20 cellular contexts compared by ENCODE assay signal in genomic region chr16:75485230-75486013, GRCh38. TPM values are rescaled to one million over a fixed set of nuclear protein-coding genes. Genes with fewer than 3 reads are reported as not detected.
DNase-seq lines count a peak whose midpoint lies in the region; ATAC-seq, FAIRE-seq and TF ChIP-seq lines count a peak whose summit lies in the region.
"Had no signal": no experiment of that assay in that cellular context is flagged by ENCODE, and none has a peak within 500 bp of the region (broad histone marks: within the 10 kb centered on the region; RNA-seq: fewer than 3 reads in every experiment).

No MANE protein-coding gene starts in this region.

- peak; percentile 55 for ATAC-seq in GM21825 (IDR thresholded peaks at IDR 0.05; ENCODE audit: unreplicated experiment)
- peak; percentile 74 to 85 for ATAC-seq in naive B cell (ENCODE audit: low read depth in 2 of 2)
- ATAC-seq in gastroesophageal sphincter = no peak
- ATAC-seq in SK-N-SH treated with all-trans-retinoic acid at 6 μM for 48 hours = no peak
- ATAC-seq: body of pancreas, psoas muscle had no signal

- H3K27me3 Mint-ChIP-seq in naive B cell = peaks cover 0 to 4% (median 4%) of the 10 kb centered on the region in 3 donors

- no peak for TF ChIP-seq EP300 in gastroesophageal sphincter (IDR thresholded peaks at IDR 0.05)

- no peak for TF ChIP-seq POLR2A in gastroesophageal sphincter (IDR thresholded peaks at IDR 0.05)

- H3K4me1 ChIP-seq in MM.1S (ENCODE audit: low read length) (0 out of 2 replicates have a peak, but pooled peaks cover 14% of the 10 kb centered on the region), gastroesophageal sphincter (no peaks in the 10 kb centered on the region)
- H3K4me1 ChIP-seq: body of pancreas had no signal

- H3K36me3 ChIP-seq in MM.1S (replicated peaks; ENCODE audit: insufficient read depth, low read length) = no peaks in the 10 kb centered on the region
- no peaks in the 10 kb centered on the region for H3K36me3 ChIP-seq in gastroesophageal sphincter

- H3K9ac ChIP-seq in MM.1S (ENCODE audit: low read length) = no peak overlapping the region

- TF ChIP-seq CTCF in MM.1S (IDR thresholded peaks at IDR 0.05; ENCODE audit: low read length) = no peak
- TF ChIP-seq CTCF in gastroesophageal sphincter (IDR thresholded peaks at IDR 0.05) = no peak

- H3F3A ChIP-seq in MM.1S (ENCODE audit: insufficient read depth, low read length) = no peaks in the 10 kb centered on the region

- peaks cover 20 to 47% (median 27%) of the 10 kb centered on the region in 3 donors for H3K4me1 Mint-ChIP-seq in naive B cell

- H2AFZ ChIP-seq in MM.1S (ENCODE audit: low read length) = no peak overlapping the region

- H3K9me3 ChIP-seq in MM.1S (replicated peaks; ENCODE audit: insufficient read depth, low read length) (no peaks in the 10 kb centered on the region), gastroesophageal sphincter (no peaks in the 10 kb centered on the region)
- H3K9me3 ChIP-seq: body of pancreas, psoas muscle had no signal

- DNase-seq in GM18507 (ENCODE audit: extremely low spot score, insufficient read length, low read depth) = no peak
- DNase-seq in MM.1S = no peak
- DNase-seq in naive B cell = no peak
- DNase-seq in activated naive CD4-positive, alpha-beta T cell treated with Interleukin-2 at 50 U/mL for 16 hours = no peak
- no peak for DNase-seq in SW480 (ENCODE audit: low spot score)
- DNase-seq: activated CD4-positive, alpha-beta memory T cell treated with anti-CD3 and anti-CD28 coated beads for 36 hours; activated effector memory CD4-positive, alpha-beta T cell treated with Interleukin-2 at 50 U/mL for 16 hours; effector memory CD4-positive, alpha-beta T cell; foreskin melanocyte; NCI-H1092; NCI-H524 treated with DMSO at 0.1 percent for 48 hours; psoas muscle; stimulated activated CD4-positive, alpha-beta T cell treated with anti-CD3 and anti-CD28 coated beads, Interleukin-2, amount 100 ng/mL, for 24 hours had no signal

- peak overlapping the region in 3 of 6 donors; percentile 77 to 97 (median 96) for H3K27ac Mint-ChIP-seq in naive B cell
- H3K27ac Mint-ChIP-seq: activated CD4-positive, alpha-beta memory T cell treated with anti-CD3 and anti-CD28 coated beads for 36 hours had no signal

- H3K79me2 ChIP-seq in MM.1S (ENCODE audit: low read length) = no peaks in the 10 kb centered on the region

- no peaks in the 10 kb centered on the region for H3K36me3 Mint-ChIP-seq in naive B cell
- H3K36me3 Mint-ChIP-seq: activated CD4-positive, alpha-beta memory T cell treated with anti-CD3 and anti-CD28 coated beads for 36 hours had no signal

- 75 to 82% methylated on average over 4 to 7 of the region's 7 CpGs for WGBS in gastroesophageal sphincter (ENCODE audit: low coverage in 1 of 2), 2 donors

- H3K4me3 ChIP-seq in MM.1S (ENCODE audit: low read length) = no peak overlapping the region
- no peak overlapping the region for H3K4me3 ChIP-seq in gastroesophageal sphincter
- H3K4me3 ChIP-seq: body of pancreas, psoas muscle had no signal

- no peaks in the 10 kb centered on the region for H3K9me2 ChIP-seq in MM.1S (replicated peaks; ENCODE audit: insufficient read depth, low read length)

- peak overlapping the region; percentile 9; the same call in 1 of the 2 replicates for H3K4me2 ChIP-seq in MM.1S (ENCODE audit: low read depth, low read length)

- peak overlapping the region in 4 of 8 donors; percentile 57 to 90 (median 80) for H3K4me3 Mint-ChIP-seq in naive B cell
- H3K4me3 Mint-ChIP-seq: activated CD4-positive, alpha-beta memory T cell treated with anti-CD3 and anti-CD28 coated beads for 36 hours had no signal

- no peaks in the 10 kb centered on the region for H4K20me1 ChIP-seq in MM.1S (ENCODE audit: insufficient read depth, low read length)

- H3K27ac ChIP-seq in MM.1S (ENCODE audit: low read length) (no peak overlapping the region), gastroesophageal sphincter (no peak overlapping the region)
- H3K27ac ChIP-seq: body of pancreas, psoas muscle had no signal

- H3K27me3 ChIP-seq in MM.1S (replicated peaks; ENCODE audit: insufficient read depth, low read length) (no peaks in the 10 kb centered on the region), gastroesophageal sphincter (no peaks in the 10 kb centered on the region)
- H3K27me3 ChIP-seq: body of pancreas had no signal

- no peaks in the 10 kb centered on the region for H3K9me3 Mint-ChIP-seq in naive B cell
- H3K9me3 Mint-ChIP-seq: activated CD4-positive, alpha-beta memory T cell treated with anti-CD3 and anti-CD28 coated beads for 36 hours had no signal

- FAIRE-seq in GM18507 (lab: Jason Lieb, UNC) = peak; percentile 21
- FAIRE-seq: RCC 7860 had no signal

TF ChIP-seq in SK-N-SH treated with all-trans-retinoic acid at 6 μM for 48 hours, 23 proteins besides CTCF, POLR2A, EP300 and RAD21:
- TF ChIP-seq TCF4 (CRISPR knock-in tag; IDR thresholded peaks at IDR 0.05; ENCODE audit: borderline replicate concordance) (no peak), PPARA (CRISPR knock-in tag; IDR thresholded peaks at IDR 0.05; ENCODE audit: borderline replicate concordance) (no peak), ESRRG (CRISPR knock-in tag; IDR thresholded peaks at IDR 0.05) (no peak), ZNF70 (CRISPR knock-in tag; IDR thresholded peaks at IDR 0.05) (no peak), PATZ1 (CRISPR knock-in tag; IDR thresholded peaks at IDR 0.05; ENCODE audit: borderline replicate concordance) (no peak), ZNF8 (CRISPR knock-in tag; IDR thresholded peaks at IDR 0.05) (no peak), CSRNP3 (CRISPR knock-in tag; IDR thresholded peaks at IDR 0.05) (no peak), TSHZ2 (CRISPR knock-in tag; IDR thresholded peaks at IDR 0.05) (no peak), CSDC2 (CRISPR knock-in tag; IDR thresholded peaks at IDR 0.05) (no peak)

RNA-seq across cellular contexts. Expression of gene CHST6, which starts 9.8 kb away (rescaled TPM):
- polyA plus RNA-seq in naive B cell (ENCODE audit: low read depth in 6 of 6) = under 1 TPM in 2 of 6 donors, not detected in 4; 0.15 to 0.17 TPM
- total RNA-seq in gastroesophageal sphincter = 1 to 10 TPM in 2 of 4 donors, under 1 TPM in 2; 0.62 to 3.2 (median 1.6) TPM
- total RNA-seq: activated CD4-positive, alpha-beta memory T cell treated with anti-CD3 and anti-CD28 coated beads for 36 hours; HT1080 had no signal

RNA-seq across cellular contexts. Expression of gene TMEM170A, which starts 20.9 kb away (rescaled TPM):
- polyA plus RNA-seq in naive B cell (ENCODE audit: low read depth in 6 of 6) = 10 to 100 TPM; 37.3 to 51.2 (median 44.6) TPM
- 10 to 100 TPM in 3 of 4 donors, 1 to 10 TPM in 1; 9.8 to 21.8 (median 13.8) TPM for total RNA-seq in gastroesophageal sphincter

RNA-seq across cellular contexts. Expression of gene CHST5, which starts 50.5 kb away (rescaled TPM):
- polyA plus RNA-seq in naive B cell (ENCODE audit: low read depth in 6 of 6) = not detected
- total RNA-seq in gastroesophageal sphincter = not detected
- total RNA-seq: body of pancreas, HT1080 had no signal
- polyA plus RNA-seq: BJ had no signal

RNA-seq across cellular contexts. Expression of gene CFDP1, which starts 52.1 kb away (rescaled TPM):
- polyA plus RNA-seq in naive B cell (ENCODE audit: low read depth in 6 of 6) = 10 to 100 TPM; 22.6 to 36.3 (median 31.6) TPM
- 10 to 100 TPM; 45.1 to 70.0 (median 50.0) TPM for total RNA-seq in gastroesophageal sphincter

Comparison
In these comparisons a context has a peak if more than half of its experiments do, and no peak if none do; other contexts are left out.
1. ATAC-seq: peak in GM21825 (single experiment) and naive B cell (2 of 2); none in gastroesophageal sphincter (single experiment) and SK-N-SH treated with all-trans-retinoic acid at 6 μM for 48 hours (single experiment).